Comparison of ENCODE assay signal across 17 cellular contexts in genomic region chr7:22969010-22969431, GRCh38.
"Had no signal": no experiment of that assay in that cellular context is flagged by ENCODE, and none has a peak within 500 bp of the region (broad histone marks: within the 10 kb centered on the region; RNA-seq: fewer than 3 reads in every experiment).

No MANE protein-coding gene starts in this region.

- H3K4me3 ChIP-seq: breast epithelium, coronary artery, right atrium auricular region, smooth muscle cell, stomach had no signal

- H3K9me3 ChIP-seq: breast epithelium, right atrium auricular region, stomach had no signal

- H3K27ac ChIP-seq: breast epithelium, coronary artery, right atrium auricular region, stomach had no signal

- H3K27me3 ChIP-seq: breast epithelium, right atrium auricular region, stomach had no signal

- DNase-seq: activated CD4-positive, alpha-beta T cell treated with anti-CD3 and anti-CD28 coated beads, Interleukin-2, amount 50 U/mL, for 1 hour; activated CD8-positive, alpha-beta memory T cell treated with anti-CD3 and anti-CD28 coated beads for 24 hours; activated CD8-positive, alpha-beta memory T cell treated with anti-CD3 and anti-CD28 coated beads, Interleukin-2, amount 50 U/mL, for 48 hours; activated effector memory CD4-positive, alpha-beta T cell treated with Interleukin-2 at 50 U/mL for 16 hours; activated naive CD4-positive, alpha-beta T cell treated with anti-CD3 and anti-CD28 coated beads, Interleukin-2, amount 50 U/mL, for 16 hours; activated T-cell treated with anti-CD3 and anti-CD28 coated beads, Interleukin-2, amount 50 U/mL, for 48 hours; erythroblast; left colon; mammary epithelial cell; occipital lobe; stimulated activated CD4-positive, alpha-beta T cell treated with anti-CD3 and anti-CD28 coated beads, Interleukin-4, amount 100 ng/mL, for 1 hour; stomach had no signal

- ATAC-seq: activated CD4-positive, CD25-positive, alpha-beta regulatory T cell treated with anti-CD3 and anti-CD28 coated beads, Interleukin-2, amount 50 U/mL, for 24 hours; left colon had no signal

- H3K4me1 ChIP-seq: breast epithelium, stomach had no signal

- H3K4me2 ChIP-seq: smooth muscle cell had no signal
